15 cellular contexts compared by ENCODE assay signal in the genomic region with DNA sequence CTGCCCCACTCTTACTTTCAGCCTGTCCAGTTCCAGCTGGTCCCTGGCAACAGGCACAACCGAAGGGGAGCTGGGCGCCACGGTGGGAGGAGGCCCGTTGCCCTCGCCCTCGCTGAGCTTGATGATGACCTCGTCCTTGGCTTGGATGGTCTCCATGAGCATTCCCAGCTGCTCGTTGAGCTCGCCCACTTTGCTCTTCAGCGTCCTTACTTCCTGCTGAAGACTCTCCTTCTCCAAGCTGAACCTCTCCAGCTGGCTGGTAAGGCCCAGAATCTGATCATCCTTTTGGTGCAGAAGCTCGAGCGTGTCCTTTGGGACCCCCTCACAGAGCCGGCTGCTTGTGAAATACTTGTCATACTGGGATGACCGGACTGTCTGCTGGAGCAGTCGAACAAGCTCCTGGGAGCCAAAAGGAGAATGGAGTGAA. TPM values are rescaled to one million over a fixed set of nuclear protein-coding genes. Genes with fewer than 3 reads are reported as not detected.
A peak's percentile ranks its signal among the peaks of the same experiment; 100 is the strongest.
DNase-seq lines count a peak whose midpoint lies in the region; FAIRE-seq and TF ChIP-seq lines count a peak whose summit lies in the region.
"Had no signal": no experiment of that assay in that cellular context is flagged by ENCODE, and none has a peak within 500 bp of the region (broad histone marks: within the 10 kb centered on the region; RNA-seq: fewer than 3 reads in every experiment).

No MANE protein-coding gene starts in this region.

- H3K9ac ChIP-seq in kidney (ENCODE audit: low read length in 2 of 2) (no peak overlapping the region), rectal smooth muscle tissue (ENCODE audit: low read length) (no peak overlapping the region)

- TF ChIP-seq POLR2A in uterus (IDR thresholded peaks at IDR 0.05): no peak

- H3K27ac Mint-ChIP-seq in activated naive CD4-positive, alpha-beta T cell treated with anti-CD3 and anti-CD28 coated beads, Interleukin-2, amount 10 ng/mL, durations not matched to agents 7 days and 5 days: peak overlapping the region; percentile 49
- H3K27ac Mint-ChIP-seq: activated CD4-positive, alpha-beta memory T cell treated with anti-CD3 and anti-CD28 coated beads, Interleukin-2, amount 10 ng/mL, durations not matched to agents 7 days and 5 days; activated naive CD8-positive, alpha-beta T cell; type B pancreatic cell had no signal

- peaks cover 0 to 17% of the 10 kb centered on the region in 2 donors for H3K4me1 ChIP-seq in kidney (ENCODE audit: control insufficient read depth in 1 of 2, insufficient read depth in 1 of 2, low read depth in 1 of 2, low read length in 2 of 2)
- peaks cover 5% of the 10 kb centered on the region for H3K4me1 ChIP-seq in rectal smooth muscle tissue (ENCODE audit: control insufficient read depth, insufficient read depth, low read length)
- H3K4me1 ChIP-seq in uterus: peaks cover 10 to 14% of the 10 kb centered on the region in 2 donors

- peaks cover 14 to 24% of the 10 kb centered on the region in 2 donors for H3K36me3 ChIP-seq in kidney (ENCODE audit: control insufficient read depth in 1 of 2, insufficient read depth in 2 of 2, low read length in 2 of 2)
- no peaks in the 10 kb centered on the region for H3K36me3 ChIP-seq in rectal smooth muscle tissue (ENCODE audit: control insufficient read depth, insufficient read depth, low read length)
- H3K36me3 ChIP-seq in uterus: no peaks in the 10 kb centered on the region

- H3K27me3 Mint-ChIP-seq in activated naive CD4-positive, alpha-beta T cell treated with anti-CD3 and anti-CD28 coated beads, Interleukin-2, amount 10 ng/mL, durations not matched to agents 7 days and 5 days: no peaks in the 10 kb centered on the region
- H3K27me3 Mint-ChIP-seq: activated CD4-positive, alpha-beta memory T cell treated with anti-CD3 and anti-CD28 coated beads, Interleukin-2, amount 10 ng/mL, durations not matched to agents 7 days and 5 days; activated naive CD8-positive, alpha-beta T cell; type B pancreatic cell had no signal

- no peak overlapping the region for H3K4me3 ChIP-seq in kidney (ENCODE audit: low read length in 2 of 2)
- no peak overlapping the region for H3K4me3 ChIP-seq in rectal smooth muscle tissue (ENCODE audit: low read length)
- H3K4me3 ChIP-seq in uterus: no peak overlapping the region

- no peak for DNase-seq in activated naive CD4-positive, alpha-beta T cell treated with anti-CD3 and anti-CD28 coated beads, Interleukin-2, amount 10 ng/mL, durations not matched to agents 7 days and 5 days
- no peak for DNase-seq in activated naive CD4-positive, alpha-beta T cell (lab: John Stamatoyannopoulos, UW)
- peak; percentile 91 for DNase-seq in kidney
- peak; percentile 71 to 80 for DNase-seq in uterus
- DNase-seq in activated T-cell treated with anti-CD3 and anti-CD28 coated beads, Interleukin-2, amount 50 U/mL, for 1 hour: no peak
- no peak for DNase-seq in epidermal melanocyte (ENCODE audit: insufficient read length, low spot score)
- DNase-seq in NCI-H1092 treated with DMSO at 0.1 percent for 48 hours (lab: John Stamatoyannopoulos, UW): no peak
- DNase-seq: activated CD4-positive, alpha-beta memory T cell treated with anti-CD3 and anti-CD28 coated beads, Interleukin-2, amount 10 ng/mL, durations not matched to agents 7 days and 5 days; Calu3; glutamatergic neuron; Karpas-422; PC-3 had no signal

- no peaks in the 10 kb centered on the region for H3K9me3 ChIP-seq in kidney (ENCODE audit: control insufficient read depth in 1 of 2, low read length in 2 of 2)
- no peaks in the 10 kb centered on the region for H3K9me3 ChIP-seq in uterus

- no peak overlapping the region for H3K4me3 Mint-ChIP-seq in activated naive CD4-positive, alpha-beta T cell treated with anti-CD3 and anti-CD28 coated beads, Interleukin-2, amount 10 ng/mL, durations not matched to agents 7 days and 5 days
- H3K4me3 Mint-ChIP-seq: activated CD4-positive, alpha-beta memory T cell treated with anti-CD3 and anti-CD28 coated beads, Interleukin-2, amount 10 ng/mL, durations not matched to agents 7 days and 5 days; activated naive CD8-positive, alpha-beta T cell; type B pancreatic cell had no signal

- CTCF ChIA-PET in activated naive CD4-positive, alpha-beta T cell treated with anti-CD3 and anti-CD28 coated beads, Interleukin-2, amount 10 ng/mL, durations not matched to agents 7 days and 5 days (lab: Charles Lee): interaction anchor here (0.6 to 1.6 kb wide), 3 partner anchors 16 to 232 kb away, joined by 3 to 4 read pairs (median 4); no protein-coding TSS in a partner anchor

- H3K27me3 ChIP-seq in rectal smooth muscle tissue (ENCODE audit: control insufficient read depth, insufficient read depth, low read length) (no peaks in the 10 kb centered on the region), uterus (no peaks in the 10 kb centered on the region)

- H3K9me3 Mint-ChIP-seq in activated naive CD4-positive, alpha-beta T cell treated with anti-CD3 and anti-CD28 coated beads, Interleukin-2, amount 10 ng/mL, durations not matched to agents 7 days and 5 days: no peaks in the 10 kb centered on the region
- H3K9me3 Mint-ChIP-seq: activated CD4-positive, alpha-beta memory T cell treated with anti-CD3 and anti-CD28 coated beads, Interleukin-2, amount 10 ng/mL, durations not matched to agents 7 days and 5 days; type B pancreatic cell had no signal

- intact Hi-C loops in kidney (cut with DNase I) (no loop called here), uterus (cut with DNase I; ENCODE audit: low total_unique reads) (no loop called here)

- H3K36me3 Mint-ChIP-seq in activated naive CD4-positive, alpha-beta T cell treated with anti-CD3 and anti-CD28 coated beads, Interleukin-2, amount 10 ng/mL, durations not matched to agents 7 days and 5 days: peaks cover 52% of the 10 kb centered on the region

- TF ChIP-seq CTCF in kidney (IDR thresholded peaks at IDR 0.05; ENCODE audit: borderline replicate concordance, extremely low read depth, insufficient read depth) (no peak), uterus (IDR thresholded peaks at IDR 0.05) (no peak)

- FAIRE-seq in kidney (lab: Jason Lieb, UNC): no peak

- H3K4me1 Mint-ChIP-seq in activated naive CD4-positive, alpha-beta T cell treated with anti-CD3 and anti-CD28 coated beads, Interleukin-2, amount 10 ng/mL, durations not matched to agents 7 days and 5 days: peaks cover 11% of the 10 kb centered on the region

- H3K27ac ChIP-seq in kidney (ENCODE audit: low read depth in 2 of 2, low read length in 2 of 2): peak overlapping the region; percentile 64 to 65
- peak overlapping the region; percentile 54 for H3K27ac ChIP-seq in rectal smooth muscle tissue (ENCODE audit: low read depth, low read length)
- H3K27ac ChIP-seq in uterus: peak overlapping the region; percentile 54 to 61

RNA-seq across cellular contexts. Expression of a gene that starts 53.4 kb away (rescaled TPM):
- total RNA-seq in kidney (41.6 TPM), uterus (10 to 100 TPM; 27.7 to 89.0 (median 57.9) TPM)
- 8.5 TPM for polyA plus RNA-seq in kidney (ENCODE audit: insufficient read depth, low read depth, low replicate concordance)

Comparison
In these comparisons a context has a peak if more than half of its experiments do, and no peak if none do; other contexts are left out.
1. DNase-seq: peak in kidney (single experiment) and uterus (2 of 2); none in activated naive CD4-positive, alpha-beta T cell treated with anti-CD3 and anti-CD28 coated beads, Interleukin-2, amount 10 ng/mL, durations not matched to agents 7 days and 5 days (single experiment), activated naive CD4-positive, alpha-beta T cell (0 of 4), activated T-cell treated with anti-CD3 and anti-CD28 coated beads, Interleukin-2, amount 50 U/mL, for 1 hour (single experiment), epidermal melanocyte (single experiment) and NCI-H1092 treated with DMSO at 0.1 percent for 48 hours (single experiment).
2. Peak in every context shown above with its lines, with median percentiles within 50 percentile points of each other: H3K27ac ChIP-seq.